ENCODE assay signal across 10 cellular contexts in the genomic region with DNA sequence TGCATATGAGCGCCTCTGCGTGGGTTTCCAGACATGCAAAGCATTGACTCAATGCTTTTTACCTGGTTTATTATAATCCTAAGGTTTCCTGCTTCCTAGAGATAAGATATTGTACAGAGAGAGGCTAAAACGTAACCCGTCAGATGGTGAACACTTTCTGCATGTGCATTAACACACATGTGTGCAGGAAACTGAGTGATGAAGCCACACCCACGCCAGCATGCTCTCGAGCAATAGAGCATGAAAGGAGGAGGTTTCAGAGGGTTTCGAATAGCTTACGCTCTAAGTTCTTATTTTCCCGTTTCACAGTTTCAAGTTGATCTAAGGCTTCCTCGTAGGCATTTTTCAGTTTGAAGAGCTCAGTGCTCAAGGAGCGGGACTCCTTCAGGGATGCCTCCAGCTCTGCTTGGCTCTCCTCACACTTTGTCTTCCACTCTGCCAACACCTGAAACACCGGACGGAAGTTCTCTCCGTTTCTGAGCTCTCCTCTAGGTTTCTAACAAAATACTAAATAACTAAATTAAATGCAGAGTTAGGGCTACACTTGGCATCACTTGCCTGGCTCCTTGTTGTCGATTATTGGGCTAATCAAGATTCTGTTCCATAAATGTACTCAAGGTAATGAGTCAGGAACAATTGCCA. TPM values are rescaled to one million over a fixed set of nuclear protein-coding genes. Genes with fewer than 3 reads are reported as not detected.
DNase-seq lines count a peak whose midpoint lies in the region; ATAC-seq and TF ChIP-seq lines count a peak whose summit lies in the region.
"Had no signal": no experiment of that assay in that cellular context is flagged by ENCODE, and none has a peak within 500 bp of the region (broad histone marks: within the 10 kb centered on the region; RNA-seq: fewer than 3 reads in every experiment).

No MANE protein-coding gene starts in this region.

- TF ChIP-seq CTCF in GM13977 (IDR thresholded peaks at IDR 0.05; ENCODE audit: extremely low read depth, insufficient read depth, missing control alignments) (no peak), breast epithelium (IDR thresholded peaks at IDR 0.05) (no peak)

- H3K27ac ChIP-seq in breast epithelium = no peak overlapping the region
- H3K27ac ChIP-seq: heart right ventricle had no signal

- DNase-seq in GM13977 (ENCODE audit: low spot score) = peak; percentile 83
- no peak for DNase-seq in breast epithelium (ENCODE audit: low spot score in 2 of 2)
- no peak for DNase-seq in SIG-M5 treated with dmso at 0.1 percent for 504 hours (lab: John Stamatoyannopoulos, UW; ENCODE audit: unreplicated experiment)
- no peak for DNase-seq in LoVo (ENCODE audit: low spot score)
- DNase-seq in A172 (ENCODE audit: low spot score) = no peak
- DNase-seq: heart right ventricle had no signal

- in situ Hi-C loops in GM13977 (cut with MboI; ENCODE audit: low pct_unique_long_range_greater_than_20kb, low sequenced_read_pairs, unreplicated experiment) = no loop called here

- intact Hi-C loops in breast epithelium (cut with DNase I; ENCODE audit: low total_unique reads) = no loop called here

- no peak for TF ChIP-seq POLR2A in breast epithelium (IDR thresholded peaks at IDR 0.05)

- no peaks in the 10 kb centered on the region for H3K36me3 ChIP-seq in breast epithelium

- no peaks in the 10 kb centered on the region for H3K27me3 ChIP-seq in breast epithelium
- H3K27me3 ChIP-seq: heart right ventricle had no signal

- H3K4me1 ChIP-seq in breast epithelium = no peaks in the 10 kb centered on the region
- H3K4me1 ChIP-seq: heart right ventricle had no signal

- H3K9me3 ChIP-seq in breast epithelium = no peaks in the 10 kb centered on the region
- H3K9me3 ChIP-seq: heart right ventricle had no signal

- ATAC-seq in GM19395 (IDR thresholded peaks at IDR 0.05; ENCODE audit: unreplicated experiment) (peak; percentile 97), HG02870 (IDR thresholded peaks at IDR 0.05; ENCODE audit: unreplicated experiment) (peak; percentile 94), HG03571 (IDR thresholded peaks at IDR 0.05; ENCODE audit: unreplicated experiment) (peak; percentile 98)
- ATAC-seq: heart right ventricle, sciatic nerve had no signal

- H3K4me3 ChIP-seq in breast epithelium = no peak overlapping the region
- H3K4me3 ChIP-seq: heart right ventricle had no signal

RNA-seq across cellular contexts. Expression of a gene that starts 23.2 kb away (rescaled TPM):
- total RNA-seq in breast epithelium = 1 to 10 TPM in 2 of 3 donors, under 1 TPM in 1; 0.80 to 2.9 (median 2.2) TPM
- 3.9 and 5.6 TPM in 2 replicates for total RNA-seq in A172 (2014; rRNA removed; shearing (Covaris generic))
